In the genomic region with DNA sequence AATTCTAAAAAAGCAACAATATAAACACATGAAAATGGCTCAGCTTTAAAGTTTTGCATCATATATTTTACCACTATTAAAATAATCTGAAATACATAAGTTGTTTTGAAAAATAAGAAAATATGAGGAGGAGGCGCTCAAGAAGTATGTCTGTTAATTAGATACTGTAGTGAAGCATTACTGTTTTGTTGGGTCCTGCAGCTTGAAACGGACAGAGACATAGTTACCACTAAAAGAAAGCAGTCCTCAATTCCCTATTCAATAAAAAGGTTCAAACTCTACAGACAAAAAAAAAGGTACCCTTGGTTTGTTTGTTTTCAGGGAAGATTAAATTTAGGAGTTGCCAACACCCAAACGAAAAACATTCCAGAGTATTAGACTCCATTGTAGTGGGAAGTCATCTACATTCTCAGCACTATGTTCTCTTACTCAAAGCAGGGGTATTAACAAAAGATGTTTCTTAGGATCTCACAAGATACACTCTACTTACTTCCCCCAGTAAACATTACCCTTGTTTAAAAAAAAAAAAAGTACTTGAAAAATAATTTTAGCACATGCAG, we compare ENCODE assay signal across 10 cellular contexts. TPM values are rescaled to one million over a fixed set of nuclear protein-coding genes. Genes with fewer than 3 reads are reported as not detected.
DNase-seq lines count a peak whose midpoint lies in the region; ATAC-seq and TF ChIP-seq lines count a peak whose summit lies in the region.
"Had no signal": no experiment of that assay in that cellular context is flagged by ENCODE, and none has a peak within 500 bp of the region (broad histone marks: within the 10 kb centered on the region; RNA-seq: fewer than 3 reads in every experiment).

No MANE protein-coding gene starts in this region.

- H3K4me1 ChIP-seq in mucosa of rectum (ENCODE audit: control insufficient read depth in 2 of 2, insufficient read depth in 2 of 2, low read length in 2 of 2): peaks cover 11 to 18% of the 10 kb centered on the region in 2 donors

- POLR2A ChIA-PET in AG04450 (lab: Yijun Ruan, JAX): no interaction called here
- POLR2A ChIA-PET in activated CD8-positive, alpha-beta T cell treated with anti-CD3 and anti-CD28 coated beads, Interleukin-2, amount 10 ng/mL, durations not matched to agents 7 days and 5 days (lab: Charles Lee): no interaction called here

- H3K27ac Mint-ChIP-seq in central memory CD8-positive, alpha-beta T cell (ENCODE audit: low read depth): no peak overlapping the region
- H3K27ac Mint-ChIP-seq in activated CD8-positive, alpha-beta T cell treated with anti-CD3 and anti-CD28 coated beads, Interleukin-2, amount 10 ng/mL, durations not matched to agents 7 days and 5 days: no peak overlapping the region

- H3K9me3 ChIP-seq in AG04450 (ENCODE audit: control insufficient read depth, insufficient read depth, low read length) (no peaks in the 10 kb centered on the region; the same call in 1 of the 2 replicates), mucosa of rectum (ENCODE audit: control insufficient read depth in 2 of 2, low read length in 2 of 2) (no peaks in the 10 kb centered on the region)

- H3K4me3 ChIP-seq in AG04450 (ENCODE audit: low read depth, low read length) (peak overlapping the region; percentile 90), mucosa of rectum (ENCODE audit: low read length in 2 of 2) (peak overlapping the region; percentile 61 to 90)

- H3K27me3 Mint-ChIP-seq in central memory CD8-positive, alpha-beta T cell: peaks cover 68% of the 10 kb centered on the region
- H3K27me3 Mint-ChIP-seq in activated CD8-positive, alpha-beta T cell treated with anti-CD3 and anti-CD28 coated beads, Interleukin-2, amount 10 ng/mL, durations not matched to agents 7 days and 5 days (ENCODE audit: low read depth): peaks cover 42% of the 10 kb centered on the region

- CTCF ChIA-PET in AG04450 (lab: Charles Lee): interaction anchor here (0.6 kb wide), 1 partner anchor 130 kb away, joined by 3 read pairs; no protein-coding TSS in a partner anchor
- CTCF ChIA-PET in activated CD8-positive, alpha-beta T cell treated with anti-CD3 and anti-CD28 coated beads, Interleukin-2, amount 10 ng/mL, durations not matched to agents 7 days and 5 days (lab: Charles Lee): no interaction called here

- H3K4me3 Mint-ChIP-seq in central memory CD8-positive, alpha-beta T cell: peak overlapping the region; percentile 72
- H3K4me3 Mint-ChIP-seq in activated CD8-positive, alpha-beta T cell treated with anti-CD3 and anti-CD28 coated beads, Interleukin-2, amount 10 ng/mL, durations not matched to agents 7 days and 5 days: no peak overlapping the region

- H3K27me3 ChIP-seq in AG04450 (ENCODE audit: control insufficient read depth, insufficient read depth, low read length): no peaks in the 10 kb centered on the region
- no peaks in the 10 kb centered on the region for H3K27me3 ChIP-seq in mucosa of rectum (ENCODE audit: control insufficient read depth in 2 of 2, insufficient read depth in 2 of 2, low read length in 2 of 2)

- H3K36me3 ChIP-seq in mucosa of rectum (ENCODE audit: control insufficient read depth in 2 of 2, insufficient read depth in 2 of 2, low read length in 2 of 2): no peaks in the 10 kb centered on the region

- peaks cover 28% of the 10 kb centered on the region for H3K4me1 Mint-ChIP-seq in central memory CD8-positive, alpha-beta T cell
- H3K4me1 Mint-ChIP-seq in activated CD8-positive, alpha-beta T cell treated with anti-CD3 and anti-CD28 coated beads, Interleukin-2, amount 10 ng/mL, durations not matched to agents 7 days and 5 days (ENCODE audit: low read depth): peaks cover 17% of the 10 kb centered on the region

- no peaks in the 10 kb centered on the region for H3K9me3 Mint-ChIP-seq in central memory CD8-positive, alpha-beta T cell
- no peaks in the 10 kb centered on the region for H3K9me3 Mint-ChIP-seq in activated CD8-positive, alpha-beta T cell treated with anti-CD3 and anti-CD28 coated beads, Interleukin-2, amount 10 ng/mL, durations not matched to agents 7 days and 5 days (ENCODE audit: insufficient read depth)

- H3K27ac ChIP-seq in AG04450 (ENCODE audit: low read depth, low read length) (no peak overlapping the region), mucosa of rectum (ENCODE audit: low read depth in 2 of 2, low read length in 2 of 2) (peak overlapping the region in 1 of 2 donors; percentile 45)

- no peak for TF ChIP-seq CTCF in AG04450 (IDR thresholded peaks at IDR 0.05; ENCODE audit: low read depth, low read length)

- DNase-seq in AG04450 (ENCODE audit: low read depth, low spot score): no peak
- DNase-seq in HT1080 (ENCODE audit: low read depth): peak; percentile 25
- no peak for DNase-seq in central memory CD8-positive, alpha-beta T cell (ENCODE audit: low spot score in 2 of 2)
- DNase-seq in NCI-H2196 (lab: John Stamatoyannopoulos, UW; ENCODE audit: unreplicated experiment): no peak
- DNase-seq in activated CD8-positive, alpha-beta T cell treated with anti-CD3 and anti-CD28 coated beads, Interleukin-2, amount 10 ng/mL, durations not matched to agents 7 days and 5 days: no peak
- no peak for DNase-seq in medulla oblongata (ENCODE audit: extremely low spot score)
- DNase-seq in stimulated activated CD4-positive, alpha-beta T cell treated with anti-CD3 and anti-CD28 coated beads, Interleukin-4, amount 100 ng/mL, for 4 hours: no peak
- DNase-seq: amniotic stem cell, NCI-H2029 had no signal

- H3K9ac ChIP-seq in mucosa of rectum (ENCODE audit: low read depth in 1 of 2, low read length in 2 of 2): peak overlapping the region; percentile 11 to 92

- ATAC-seq in central memory CD8-positive, alpha-beta T cell (replicated peaks; ENCODE audit: extremely low read depth, poor library complexity, severe bottlenecking): no peak
- no peak for ATAC-seq in activated CD8-positive, alpha-beta T cell treated with anti-CD3 and anti-CD28 coated beads, Interleukin-2, amount 10 ng/mL, durations not matched to agents 7 days and 5 days

- H3K36me3 Mint-ChIP-seq in central memory CD8-positive, alpha-beta T cell (ENCODE audit: insufficient read depth): no peaks in the 10 kb centered on the region
- no peaks in the 10 kb centered on the region for H3K36me3 Mint-ChIP-seq in activated CD8-positive, alpha-beta T cell treated with anti-CD3 and anti-CD28 coated beads, Interleukin-2, amount 10 ng/mL, durations not matched to agents 7 days and 5 days (ENCODE audit: low read depth)

RNA-seq across cellular contexts. Expression of a gene that starts 3.0 kb away (rescaled TPM):
- 11.2 and 15.7 TPM in 2 replicates for polyA plus RNA-seq in AG04450 (2011; rRNA removed)
- 9.7 and 16.4 TPM in 2 replicates for polyA minus RNA-seq in AG04450 (2011; rRNA and poly(A)+ RNA removed)
- total RNA-seq in HT1080 (2014; rRNA removed; shearing (Covaris generic)): 153 and 223 TPM in 2 replicates
- polyA plus RNA-seq in HT1080 (2015; cell fraction: cytosol; rRNA removed): 31.6 and 40.6 TPM in 2 replicates
- 60.1 and 71.0 TPM in 2 replicates for polyA plus RNA-seq in HT1080 (2015; cell fraction: nucleus; rRNA removed)
- total RNA-seq in activated CD8-positive, alpha-beta T cell treated with anti-CD3 and anti-CD28 coated beads, Interleukin-2, amount 10 ng/mL, durations not matched to agents 7 days and 5 days: 1 to 10 TPM; 6.2 to 6.5 TPM

Comparison
In these comparisons a context has a peak if more than half of its experiments do, and no peak if none do; other contexts are left out.
1. RNA of a gene that starts 3.0 kb away (total RNA-seq): 153 to 223 TPM in HT1080; 6.2 to 6.5 TPM in activated CD8-positive, alpha-beta T cell treated with anti-CD3 and anti-CD28 coated beads, Interleukin-2, amount 10 ng/mL, durations not matched to agents 7 days and 5 days; every median in the first group is over 10 times any median in the second.